ENCODE assay signal across 17 cellular contexts in the genomic region with DNA sequence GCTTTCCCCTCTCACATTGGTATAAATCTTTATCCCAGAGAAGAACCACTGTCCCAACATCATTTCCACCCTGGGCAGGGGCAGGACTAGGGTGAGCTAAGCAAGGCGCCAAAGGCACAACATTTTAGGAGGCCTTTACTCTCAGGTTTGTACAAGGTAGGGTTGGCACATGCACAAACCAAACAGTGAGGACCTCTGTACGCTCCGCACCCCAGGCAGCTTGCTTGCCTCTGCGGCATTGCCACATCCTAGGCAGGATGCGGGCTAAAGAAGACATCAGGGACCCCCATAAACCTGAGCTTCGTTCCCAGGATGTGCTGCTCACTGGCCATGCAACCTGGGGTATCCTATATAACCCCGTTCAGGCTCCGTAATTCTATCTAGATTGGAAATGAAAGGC.
"Had no signal": no experiment of that assay in that cellular context is flagged by ENCODE, and none has a peak within 500 bp of the region (broad histone marks: within the 10 kb centered on the region; RNA-seq: fewer than 3 reads in every experiment).

No MANE protein-coding gene starts in this region.

- ATAC-seq: activated T-helper 17 cell treated with anti-CD3 and anti-CD28 coated beads, Interleukin-2, amount 50 U/mL, for 72 hours; lower lobe of right lung; T-helper 17 cell had no signal

- H3K4me2 ChIP-seq: hepatocyte had no signal

- H3K9me3 Mint-ChIP-seq: activated T-helper 17 cell treated with anti-CD3 and anti-CD28 coated beads, Interleukin-2, amount 50 U/mL, for 72 hours; dendritic cell treated with granulocyte-macrophage colony-stimulating factor and Interleukin-4, amounts not matched to agents 40 ng/mL and 50 ng/mL, for 4 days; naive B cell had no signal

- H3K4me1 Mint-ChIP-seq: activated T-helper 17 cell treated with anti-CD3 and anti-CD28 coated beads, Interleukin-2, amount 50 U/mL, for 72 hours; naive B cell had no signal

- H3K4me3 Mint-ChIP-seq: activated T-helper 17 cell treated with anti-CD3 and anti-CD28 coated beads, Interleukin-2, amount 50 U/mL, for 72 hours; dendritic cell treated with granulocyte-macrophage colony-stimulating factor and Interleukin-4, amounts not matched to agents 40 ng/mL and 50 ng/mL, for 4 days; naive B cell; T-helper 17 cell had no signal

- H2AFZ ChIP-seq: hepatocyte had no signal

- H3K27me3 ChIP-seq: adrenal gland, hepatocyte, stomach, tibial nerve had no signal

- H3K27ac Mint-ChIP-seq: activated T-helper 17 cell treated with anti-CD3 and anti-CD28 coated beads, Interleukin-2, amount 50 U/mL, for 72 hours; dendritic cell treated with granulocyte-macrophage colony-stimulating factor and Interleukin-4, amounts not matched to agents 40 ng/mL and 50 ng/mL, for 4 days; T-helper 17 cell had no signal

- H3K27ac ChIP-seq: hepatocyte, lower lobe of right lung had no signal

- H3K4me1 ChIP-seq: adrenal gland, stomach had no signal

- H3K27me3 Mint-ChIP-seq: activated T-helper 17 cell treated with anti-CD3 and anti-CD28 coated beads, Interleukin-2, amount 50 U/mL, for 72 hours; dendritic cell treated with granulocyte-macrophage colony-stimulating factor and Interleukin-4, amounts not matched to agents 40 ng/mL and 50 ng/mL, for 4 days; naive B cell; T-helper 17 cell had no signal

- H3K9me3 ChIP-seq: adrenal gland, lower lobe of right lung, stomach, tibial nerve had no signal

- DNase-seq: activated CD4-positive, alpha-beta T cell treated with anti-CD3 and anti-CD28 coated beads, Interleukin-2, amount 50 U/mL, for 1 hour; activated CD4-positive, CD25-positive, alpha-beta regulatory T cell; activated naive CD4-positive, alpha-beta T cell treated with anti-CD3 and anti-CD28 coated beads, Interleukin-2, amount 50 U/mL, for 16 hours; activated T-cell treated with anti-CD3 and anti-CD28 coated beads for 4 hours; adrenal gland; kidney; lower lobe of right lung; naive B cell; nucleus accumbens; stimulated activated CD4-positive, alpha-beta T cell treated with anti-CD3 and anti-CD28 coated beads, Interleukin-15, amount 100 ng/mL, for 24 hours; stimulated activated CD4-positive, alpha-beta T cell treated with anti-CD3 and anti-CD28 coated beads, Interleukin-4, amount 100 ng/mL, for 24 hours; stomach; T-helper 17 cell had no signal

- H3K4me3 ChIP-seq: adrenal gland, hepatocyte, lower lobe of right lung, stomach, tibial nerve had no signal
